ENCODE assay signal across 13 cellular contexts in genomic region chr4:73853246-73853704, GRCh38. TPM values are rescaled to one million over a fixed set of nuclear protein-coding genes. Genes with fewer than 3 reads are reported as not detected.
DNase-seq lines count a peak whose midpoint lies in the region; ATAC-seq, FAIRE-seq and TF ChIP-seq lines count a peak whose summit lies in the region.
"Had no signal": no experiment of that assay in that cellular context is flagged by ENCODE, and none has a peak within 500 bp of the region (broad histone marks: within the 10 kb centered on the region; RNA-seq: fewer than 3 reads in every experiment).

PF4V1 (plus strand) TSS chr4:73853296; CDS start chr4:73853363, 67 bp downstream.

- POLR2A ChIA-PET in HEK293 (lab: Yijun Ruan, JAX), result no interaction called here

- H3K9me3 ChIP-seq in HEK293 (ENCODE audit: control insufficient read depth, insufficient read depth, low read depth, low read length) (no peaks in the 10 kb centered on the region), small intestine (ENCODE audit: control insufficient read depth, low read depth) (no peaks in the 10 kb centered on the region)

- no peak for ATAC-seq in GM18907 (IDR thresholded peaks at IDR 0.05; ENCODE audit: unreplicated experiment)
- ATAC-seq in GM21529 (IDR thresholded peaks at IDR 0.05; ENCODE audit: unreplicated experiment), result no peak

- TF ChIP-seq CTCF in HEK293 (tag by site-specific recombination; IDR thresholded peaks at IDR 0.05), result peak; percentile 52; the same call in 1 of the 2 replicates
- peak; percentile 57 for TF ChIP-seq CTCF in bronchial epithelial cell (IDR thresholded peaks at IDR 0.05; ENCODE audit: insufficient read depth, low read length, severe bottlenecking)
- no peak for TF ChIP-seq CTCF in D721Med (IDR thresholded peaks at IDR 0.05; ENCODE audit: insufficient read depth, missing control alignments)

- FAIRE-seq in bronchial epithelial cell (lab: Jason Lieb, UNC) (no peak), small intestine (lab: Jason Lieb, UNC) (no peak), D721Med (lab: Jason Lieb, UNC) (no peak)

- H3K27me3 ChIP-seq in bronchial epithelial cell (ENCODE audit: control insufficient read depth, insufficient read depth, low read length), result no peaks in the 10 kb centered on the region
- peaks cover 0 to 3% of the 10 kb centered on the region in 2 donors for H3K27me3 ChIP-seq in small intestine (ENCODE audit: control insufficient read depth in 2 of 2, insufficient read depth in 2 of 2, low read length in 2 of 2)
- H3K27me3 ChIP-seq: SJSA1 had no signal

- H3K4me1 ChIP-seq in HEK293 (ENCODE audit: control insufficient read depth, insufficient read depth, low read length) (no peaks in the 10 kb centered on the region), small intestine (ENCODE audit: control insufficient read depth in 2 of 2, insufficient read depth in 1 of 2, low read depth in 1 of 2, low read length in 1 of 2) (no peaks in the 10 kb centered on the region)

- H3K4me3 ChIP-seq in HEK293 (ENCODE audit: low read depth, low read length), result no peak within 1 kb of the TSS
- H3K4me3 ChIP-seq in bronchial epithelial cell (ENCODE audit: low read depth, low read length), result peak within 1 kb of the TSS; percentile 13
- H3K4me3 ChIP-seq in small intestine (ENCODE audit: low read depth in 1 of 2, low read length in 2 of 2), result no peak within 1 kb of the TSS
- H3K4me3 ChIP-seq: SJSA1 had no signal

- CTCF ChIA-PET in HEK293 (lab: Yijun Ruan, JAX), result interaction anchor here (0.9 to 2.0 kb wide), 2 partner anchors 9 to 11 kb away, joined by 5 to 6 read pairs; no protein-coding TSS in a partner anchor

- H3K27ac ChIP-seq in HEK293 (ENCODE audit: extremely low read depth, low read depth, low read length) (no peak within 1 kb of the TSS; the same call in 1 of the 2 replicates), small intestine (ENCODE audit: low read depth in 1 of 2, low read length in 1 of 2) (no peak within 1 kb of the TSS)
- H3K27ac ChIP-seq: SJSA1 had no signal

- DNase-seq in bronchial epithelial cell (ENCODE audit: low read depth), result no peak
- DNase-seq in iPS-NIHi7 (ENCODE audit: extremely low spot score), result peak; percentile 79
- DNase-seq in small intestine, result peak; percentile 17
- no peak for DNase-seq in D721Med (ENCODE audit: insufficient read length, low spot score)
- DNase-seq in epidermal melanocyte (ENCODE audit: insufficient read length, low spot score), result no peak
- DNase-seq: activated CD4-positive, alpha-beta T cell treated with anti-CD3 and anti-CD28 coated beads, Interleukin-2, amount 10 ng/mL, durations not matched to agents 7 days and 5 days; activated naive CD8-positive, alpha-beta T cell treated with anti-CD3 and anti-CD28 coated beads, Interleukin-2, amount 10 ng/mL, durations not matched to agents 7 days and 5 days had no signal

- H3K36me3 ChIP-seq in HEK293 (ENCODE audit: control insufficient read depth in 2 of 2, insufficient read depth in 1 of 2, low read length in 2 of 2) (no peaks in the 10 kb centered on the region), bronchial epithelial cell (ENCODE audit: control insufficient read depth, insufficient read depth, low read length) (no peaks in the 10 kb centered on the region), small intestine (ENCODE audit: control insufficient read depth in 2 of 2, insufficient read depth in 2 of 2, low read length in 2 of 2) (no peaks in the 10 kb centered on the region)
- H3K36me3 ChIP-seq: SJSA1 had no signal

- 14 to 34% (median 31%) methylated on average over 22 of the region's 22 CpGs for WGBS in small intestine, 3 donors

TF ChIP-seq in HEK293, 187 proteins besides CTCF, POLR2A, EP300 and RAD21:
- TF ChIP-seq MZF1 (tag by site-specific recombination; IDR thresholded peaks at IDR 0.05; ENCODE audit: borderline replicate concordance), result no peak
- TF ChIP-seq PATZ1 (tag by site-specific recombination; IDR thresholded peaks at IDR 0.05), result 0 out of 2 replicates have a peak, but pooled peaks have one; percentile 22
- TF ChIP-seq ZNF335 (tag by site-specific recombination; conservative IDR thresholded peaks at IDR 0.05), result peak; percentile 47
- TF ChIP-seq HIC1 (tag by site-specific recombination; IDR thresholded peaks at IDR 0.05), result peak; percentile 29; the same call in 1 of the 2 replicates
- no peak for TF ChIP-seq ZNF416 (tag by site-specific recombination; IDR thresholded peaks at IDR 0.05)
- no peak for TF ChIP-seq ZNF157 (tag by site-specific recombination; IDR thresholded peaks at IDR 0.05)
- no peak for TF ChIP-seq ZNF138 (tag by site-specific recombination; IDR thresholded peaks at IDR 0.05; ENCODE audit: borderline replicate concordance)
- TF ChIP-seq, protein P1, sequence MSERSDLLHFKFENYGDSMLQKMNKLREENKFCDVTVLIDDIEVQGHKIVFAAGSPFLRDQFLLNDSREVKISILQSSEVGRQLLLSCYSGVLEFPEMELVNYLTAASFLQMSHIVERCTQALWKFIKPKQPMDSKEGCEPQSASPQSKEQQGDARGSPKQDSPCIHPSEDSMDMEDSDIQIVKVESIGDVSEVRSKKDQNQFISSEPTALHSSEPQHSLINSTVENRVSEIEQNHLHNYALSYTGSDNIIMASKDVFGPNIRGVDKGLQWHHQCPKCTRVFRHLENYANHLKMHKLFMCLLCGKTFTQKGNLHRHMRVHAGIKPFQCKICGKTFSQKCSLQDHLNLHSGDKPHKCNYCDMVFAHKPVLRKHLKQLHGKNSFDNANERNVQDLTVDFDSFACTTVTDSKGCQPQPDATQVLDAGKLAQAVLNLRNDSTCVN (tag by site-specific recombination; optimal IDR thresholded peaks at IDR 0.05), result peak; percentile 41
- peak; percentile 87 for TF ChIP-seq ZIC2 (tag by site-specific recombination; IDR thresholded peaks at IDR 0.05)
- TF ChIP-seq WT1 (tag by site-specific recombination; IDR thresholded peaks at IDR 0.05), result peak; percentile 70
- no peak for TF ChIP-seq ZNF768 (tag by site-specific recombination; IDR thresholded peaks at IDR 0.05)
- peak; percentile 27; the same call in 1 of the 2 replicates for TF ChIP-seq SP7 (tag by site-specific recombination; IDR thresholded peaks at IDR 0.05)
- TF ChIP-seq KLF16 (tag by site-specific recombination; IDR thresholded peaks at IDR 0.05), result no peak
- TF ChIP-seq ZBTB17 (tag by site-specific recombination; IDR thresholded peaks at IDR 0.05), result peak; percentile 34; the same call in 1 of the 2 replicates
- peak; percentile 66; the same call in 1 of the 2 replicates for TF ChIP-seq ZBTB48 (tag by site-specific recombination; IDR thresholded peaks at IDR 0.05)
- TF ChIP-seq ZNF341 (tag by site-specific recombination; IDR thresholded peaks at IDR 0.05; ENCODE audit: low read depth), result 0 out of 2 replicates have a peak, but pooled peaks have one; percentile 24
- TF ChIP-seq ZNF677 (tag by site-specific recombination; IDR thresholded peaks at IDR 0.05), result 0 out of 2 replicates have a peak, but pooled peaks have one; percentile 23
- no peak for TF ChIP-seq TRIM28 (IDR thresholded peaks at IDR 0.05; ENCODE audit: borderline replicate concordance, low read length)
- peak; percentile 60; the same call in 1 of the 2 replicates for TF ChIP-seq ZNF10 (tag by site-specific recombination; IDR thresholded peaks at IDR 0.05)
- TF ChIP-seq ZNF394 (tag by site-specific recombination; IDR thresholded peaks at IDR 0.05; ENCODE audit: borderline replicate concordance), result no peak

RNA-seq across cellular contexts. Expression of gene PF4V1, which starts in this region (rescaled TPM):
- 1.6 TPM in 1 of 2 replicates, not detected in the other for total RNA-seq in bronchial epithelial cell
- not detected for polyA plus RNA-seq in small intestine
- total RNA-seq: activated CD4-positive, alpha-beta T cell treated with anti-CD3 and anti-CD28 coated beads, Interleukin-2, amount 10 ng/mL, durations not matched to agents 7 days and 5 days; activated naive CD8-positive, alpha-beta T cell treated with anti-CD3 and anti-CD28 coated beads, Interleukin-2, amount 10 ng/mL, durations not matched to agents 7 days and 5 days; G401; glomerular endothelial cell; SJSA1 had no signal

Comparison
In these comparisons a context has a peak if more than half of its experiments do, and no peak if none do; other contexts are left out.
1. Peak in DNase-seq in small intestine; RNA of the gene not detected or under 1 TPM.